In genomic region chr10:58153751-58154150, GRCh38 we compare ENCODE assay signal across 1 cellular context.
TF ChIP-seq lines count a peak whose summit lies in the region.

No MANE protein-coding gene starts in this region.

TF ChIP-seq in H1, 55 proteins besides CTCF, POLR2A, EP300 and RAD21 (continued from another document):
- TF ChIP-seq GTF2F1 (IDR thresholded peaks at IDR 0.05; ENCODE audit: borderline replicate concordance, low read depth, low read length) (no peak), JUND (IDR thresholded peaks at IDR 0.05; ENCODE audit: low read length) (no peak), ZNF274 (IDR thresholded peaks at IDR 0.05; ENCODE audit: borderline replicate concordance, extremely low read depth, low read length) (no peak), YY1 (IDR thresholded peaks at IDR 0.05; ENCODE audit: low read depth, low read length) (no peak), SIRT6 (IDR thresholded peaks at IDR 0.05; ENCODE audit: low read length) (no peak), KDM4A (IDR thresholded peaks at IDR 0.05; ENCODE audit: low read depth, low read length, severe bottlenecking) (no peak), POLR2AphosphoS5 (IDR thresholded peaks at IDR 0.05; ENCODE audit: low read depth, low read length) (no peak), SP2 (IDR thresholded peaks at IDR 0.05; ENCODE audit: low read length) (no peak), RBBP5 (IDR thresholded peaks at IDR 0.05; ENCODE audit: borderline replicate concordance, low read depth, low read length) (no peak), GABPA (IDR thresholded peaks at IDR 0.05; ENCODE audit: borderline replicate concordance, insufficient read depth, low read length) (no peak), ASH2L (IDR thresholded peaks at IDR 0.05; ENCODE audit: low read length) (no peak), SIX5 (IDR thresholded peaks at IDR 0.05; ENCODE audit: low read depth, low read length) (no peak), RFX5 (IDR thresholded peaks at IDR 0.05; ENCODE audit: borderline replicate concordance, low read depth, low read length) (no peak), HDAC2 (IDR thresholded peaks at IDR 0.05; ENCODE audit: borderline replicate concordance in 1 of 2, low read depth in 2 of 2, low read length in 2 of 2) (no peak), POU5F1 (IDR thresholded peaks at IDR 0.05; ENCODE audit: low read depth, low read length) (no peak), CBX8 (IDR thresholded peaks at IDR 0.05; ENCODE audit: borderline replicate concordance, low read depth, low read length) (no peak), CHD7 (IDR thresholded peaks at IDR 0.05; ENCODE audit: insufficient replicate concordance, low read length) (no peak), CREB1 (IDR thresholded peaks at IDR 0.05) (no peak), ATF2 (IDR thresholded peaks at IDR 0.05; ENCODE audit: low read length) (no peak)
